ENCODE assay signal across 8 cellular contexts in genomic region chr6:145734486-145735355, GRCh38. TPM values are rescaled to one million over a fixed set of nuclear protein-coding genes. Genes with fewer than 3 reads are reported as not detected.
A peak's percentile ranks its signal among the peaks of the same experiment; 100 is the strongest.
DNase-seq lines count a peak whose midpoint lies in the region; ATAC-seq and TF ChIP-seq lines count a peak whose summit lies in the region.

No MANE protein-coding gene starts in this region.

- H4K20me1 ChIP-seq in IMR-90 (ENCODE audit: insufficient read depth, low read length): no peaks in the 10 kb centered on the region

- POLR2A ChIA-PET in IMR-90 (lab: Charles Lee; ENCODE audit: unreplicated experiment): interaction anchor here (0.5 kb wide), 2 partner anchors 22 to 443 kb away, joined by 3 read pairs; no protein-coding TSS in a partner anchor

- DNase-seq in DMS 273 treated with DMSO at 0.1 percent for 48 hours (lab: John Stamatoyannopoulos, UW) (peak; percentile 88), IMR-90 (peak; percentile 85), OCI-M1 (lab: John Stamatoyannopoulos, UW) (peak; percentile 95), esophagus muscularis mucosa (ENCODE audit: extremely low spot score) (peak; percentile 95), myocyte (ENCODE audit: low read depth) (peak; percentile 93)
- DNase-seq in activated T-cell treated with anti-CD3 and anti-CD28 coated beads, Interleukin-2, amount 50 U/mL, for 4 hours: peak; percentile 72
- DNase-seq in stimulated activated CD8-positive, alpha-beta memory T cell treated with anti-CD3 and anti-CD28 coated beads, Interleukin-7, amount 100 ng/mL, for 48 hours (ENCODE audit: extremely low read depth in 1 of 2, low read depth in 1 of 2): peak; percentile 53 to 66

- H3K9me1 ChIP-seq in IMR-90 (ENCODE audit: insufficient read depth, low read length): no peaks in the 10 kb centered on the region; the same call in 1 of the 2 replicates

- in situ Hi-C loops in IMR-90 (cut with MboI; ENCODE audit: low sequenced_read_pairs): loop anchor here (5.0 to 25.0 kb wide), 2 partner anchors 78 to 153 kb away; partner anchors contain the start of gene FBXO30

- H3K36me3 ChIP-seq in IMR-90 (ENCODE audit: control insufficient read depth, insufficient read depth, low read length) (no peaks in the 10 kb centered on the region), esophagus muscularis mucosa (no peaks in the 10 kb centered on the region)

- peak; percentile 24 for TF ChIP-seq EP300 in esophagus muscularis mucosa (IDR thresholded peaks at IDR 0.05)

- dilution Hi-C loops in IMR-90 (cut with HindIII; ENCODE audit: low sequenced_read_pairs, unreplicated experiment): no loop called here

- peak overlapping the region; percentile 95 for H2AFZ ChIP-seq in IMR-90 (replicated peaks; ENCODE audit: low read length, poor library complexity)

- H2AK9ac ChIP-seq in IMR-90 (replicated peaks; ENCODE audit: low read depth, low read length, poor library complexity): peak overlapping the region; percentile 33

- H3K23ac ChIP-seq in IMR-90 (ENCODE audit: low read depth, low read length): peak overlapping the region; percentile 83; the same call in 1 of the 2 replicates

- peaks cover 5% of the 10 kb centered on the region for H3K36me3 Mint-ChIP-seq in activated T-cell treated with anti-CD3 and anti-CD28 coated beads, Interleukin-2, amount 50 U/mL, for 4 hours (ENCODE audit: insufficient read depth)

- intact Hi-C loops in IMR-90 (cut with micrococcal nuclease) (loop anchor here (1.0 to 5.0 kb wide), 3 partner anchors 63 to 153 kb away; no protein-coding TSS in a partner anchor), esophagus muscularis mucosa (cut with DNase I) (loop anchor here (5.0 to 10.0 kb wide), 3 partner anchors 78 to 230 kb away; partner anchors contain the start of genes FBXO30 and SHPRH)

- H2BK120ac ChIP-seq in IMR-90 (ENCODE audit: low read depth, low read length): peak overlapping the region; percentile 54

- no peak; the same call in 1 of the 2 replicates for TF ChIP-seq RAD21 in IMR-90 (IDR thresholded peaks at IDR 0.05; ENCODE audit: low read length)

- H3K14ac ChIP-seq in IMR-90 (replicated peaks; ENCODE audit: low read depth, low read length): peak overlapping the region; percentile 55; the same call in 1 of the 2 replicates

- peak overlapping the region; percentile 84 for H4K91ac ChIP-seq in IMR-90 (ENCODE audit: insufficient read depth, low read depth, low read length)

- H3K9me3 Mint-ChIP-seq in activated T-cell treated with anti-CD3 and anti-CD28 coated beads, Interleukin-2, amount 50 U/mL, for 4 hours: peaks cover 6% of the 10 kb centered on the region

- H4K5ac ChIP-seq in IMR-90 (ENCODE audit: low read depth, low read length): peak overlapping the region; percentile 62

- peaks cover 2 to 3% of the 10 kb centered on the region in 2 experiments; a peak in 2 of 4 replicates for H3K79me1 ChIP-seq in IMR-90 (ENCODE audit: low read depth in 1 of 2, low read length in 2 of 2)

- peak overlapping the region; percentile 69 for H3K4me3 ChIP-seq in IMR-90 (ENCODE audit: insufficient read depth, low read depth, low read length)
- H3K4me3 ChIP-seq in esophagus muscularis mucosa: peak overlapping the region; percentile 64 to 88 (median 76)

- H3K27me3 Mint-ChIP-seq in activated T-cell treated with anti-CD3 and anti-CD28 coated beads, Interleukin-2, amount 50 U/mL, for 4 hours (ENCODE audit: low read depth): no peaks in the 10 kb centered on the region

- peak overlapping the region; percentile 55 for H3K18ac ChIP-seq in IMR-90 (ENCODE audit: low read depth, low read length)

- CTCF ChIA-PET in IMR-90 (lab: Yijun Ruan, JAX): interaction anchor here (1.5 kb wide), 1 partner anchor 13 kb away, joined by 3 read pairs; no protein-coding TSS in a partner anchor

- 0% methylated on average over 23 of the region's 74 CpGs; no CpG with 5 or more reads in 1 of the 2 experiments for WGBS in IMR-90 (ENCODE audit: extremely low coverage in 2 of 2, insufficient read length in 1 of 2), 2 experiments
- under 1% methylated on average over 25 of the region's 74 CpGs for WGBS in esophagus muscularis mucosa

- peak overlapping the region; percentile 81 for H2BK5ac ChIP-seq in IMR-90 (ENCODE audit: low read depth, low read length, poor library complexity, severe bottlenecking)

- TF ChIP-seq CTCF in IMR-90 (conservative IDR thresholded peaks at IDR 0.05; ENCODE audit: low read depth, low read length) (no peak), esophagus muscularis mucosa (IDR thresholded peaks at IDR 0.05) (no peak)

- H3K4me3 Mint-ChIP-seq in activated T-cell treated with anti-CD3 and anti-CD28 coated beads, Interleukin-2, amount 50 U/mL, for 4 hours: peak overlapping the region; percentile 94

- ATAC-seq in GM21576 (IDR thresholded peaks at IDR 0.05; ENCODE audit: unreplicated experiment): peak; percentile 63
- ATAC-seq in IMR-90 (ENCODE audit: low read depth): peak; percentile 92
- ATAC-seq in activated T-cell treated with anti-CD3 and anti-CD28 coated beads, Interleukin-2, amount 50 U/mL, for 4 hours: peak; percentile 81 to 83

- peak overlapping the region; percentile 91; the same call in 1 of the 3 replicates for H2BK15ac ChIP-seq in IMR-90 (ENCODE audit: low read depth, low read length)

- no TSS peak for BruUV-seq in IMR-90 (replicated peaks; lab: Mats Ljungman, UMichigan)

- H3K9ac ChIP-seq in IMR-90 (ENCODE audit: low read depth, low read length): peak overlapping the region; percentile 87

- peak overlapping the region; percentile 67 to 81; a peak in 3 of 4 replicates for H4K8ac ChIP-seq in IMR-90 (ENCODE audit: low read depth in 2 of 2, low read length in 2 of 2)

- H3K9me3 ChIP-seq in IMR-90 (ENCODE audit: control insufficient read depth, insufficient read depth, low read length): no peaks in the 10 kb centered on the region
- H3K9me3 ChIP-seq in esophagus muscularis mucosa: no peaks in the 10 kb centered on the region

- no peaks in the 10 kb centered on the region for H3K27me3 ChIP-seq in IMR-90 (ENCODE audit: control insufficient read depth, insufficient read depth, low read length)
- H3K27me3 ChIP-seq in esophagus muscularis mucosa: no peaks in the 10 kb centered on the region

- H3K4me1 ChIP-seq in IMR-90 (ENCODE audit: control insufficient read depth, insufficient read depth, low read length) (no peaks in the 10 kb centered on the region), esophagus muscularis mucosa (peaks cover 11 to 49% (median 45%) of the 10 kb centered on the region in 4 donors)

- peaks cover 21% of the 10 kb centered on the region for H3K4me1 Mint-ChIP-seq in activated T-cell treated with anti-CD3 and anti-CD28 coated beads, Interleukin-2, amount 50 U/mL, for 4 hours (ENCODE audit: low read depth)

- peak overlapping the region; percentile 84 for H3K4me2 ChIP-seq in IMR-90 (ENCODE audit: low read depth, low read length)

- H2AK5ac ChIP-seq in IMR-90 (ENCODE audit: low read depth, low read length): no peak overlapping the region

- H3K4ac ChIP-seq in IMR-90 (ENCODE audit: low read depth, low read length): peak overlapping the region; percentile 84

- peak; percentile 87; the same call in 1 of the 2 replicates for TF ChIP-seq POLR2A in IMR-90 (IDR thresholded peaks at IDR 0.05; ENCODE audit: low read depth, low read length)
- TF ChIP-seq POLR2A in esophagus muscularis mucosa (IDR thresholded peaks at IDR 0.05; ENCODE audit: low read depth): peak; percentile 30

- H3K56ac ChIP-seq in IMR-90 (ENCODE audit: extremely low read depth, insufficient read depth, low read length): peak overlapping the region; percentile 87

- H3K27ac ChIP-seq in IMR-90 (ENCODE audit: insufficient read depth, low read length): peak overlapping the region; percentile 95
- peak overlapping the region; percentile 96 to 99 (median 98) for H3K27ac ChIP-seq in esophagus muscularis mucosa (replicated peaks in 1 of 4)

- no peak overlapping the region for H2BK20ac ChIP-seq in IMR-90 (ENCODE audit: low read depth, low read length)

TF ChIP-seq in IMR-90, 13 proteins besides CTCF, POLR2A, EP300 and RAD21:
- TF ChIP-seq USF2 (IDR thresholded peaks at IDR 0.05; ENCODE audit: low read depth, low read length): no peak
- no peak for TF ChIP-seq CEBPB (IDR thresholded peaks at IDR 0.05; ENCODE audit: low read depth, low read length)
- TF ChIP-seq SMC3 (IDR thresholded peaks at IDR 0.05; ENCODE audit: low read depth, low read length): no peak
- TF ChIP-seq RCOR1 (IDR thresholded peaks at IDR 0.05; ENCODE audit: insufficient replicate concordance, low read length): no peak
- peak; percentile 48; the same call in 1 of the 2 replicates for TF ChIP-seq MAZ (IDR thresholded peaks at IDR 0.05; ENCODE audit: borderline replicate concordance, low read depth, low read length)
- no peak for TF ChIP-seq BHLHE40 (IDR thresholded peaks at IDR 0.05; ENCODE audit: low read depth, low read length)
- no peak for TF ChIP-seq FOS (IDR thresholded peaks at IDR 0.05; ENCODE audit: low read depth, low read length)

RNA-seq across cellular contexts. Expression of gene EPM2A, which starts 0.6 kb away (rescaled TPM):
- 3.9 and 4.5 TPM in 2 replicates for total RNA-seq in IMR-90 (2012; rRNA removed)
- polyA plus RNA-seq in IMR-90 (2012; rRNA removed): 2.1 and 2.4 TPM in 2 replicates
- 0.89 and 1.8 TPM in 2 replicates for polyA plus RNA-seq in IMR-90 (2012; cell fraction: cytosol; rRNA removed)
- 2.6 and 3.3 TPM in 2 replicates for polyA plus RNA-seq in IMR-90 (2012; cell fraction: nucleus; rRNA removed; ENCODE audit: low replicate concordance)
- 1 to 10 TPM; 6.5 to 7.1 (median 6.7) TPM for total RNA-seq in activated T-cell treated with anti-CD3 and anti-CD28 coated beads, Interleukin-2, amount 50 U/mL, for 4 hours
- 100 to 1,000 TPM in 1 of 4 donors, 10 to 100 TPM in 3; 59.8 to 129 (median 75.0) TPM for total RNA-seq in esophagus muscularis mucosa
- 35.7 and 40.9 TPM in 2 replicates for total RNA-seq in myocyte
- 9.3 TPM for polyA plus RNA-seq in myocyte (2012)

Comparison
In these comparisons a context has a peak if more than half of its experiments do, and no peak if none do; other contexts are left out.
1. Peak in every context shown above with its lines: DNase-seq, ATAC-seq, H3K4me3 ChIP-seq and H3K27ac ChIP-seq.